9 cellular contexts compared by ENCODE assay signal in the genomic region with DNA sequence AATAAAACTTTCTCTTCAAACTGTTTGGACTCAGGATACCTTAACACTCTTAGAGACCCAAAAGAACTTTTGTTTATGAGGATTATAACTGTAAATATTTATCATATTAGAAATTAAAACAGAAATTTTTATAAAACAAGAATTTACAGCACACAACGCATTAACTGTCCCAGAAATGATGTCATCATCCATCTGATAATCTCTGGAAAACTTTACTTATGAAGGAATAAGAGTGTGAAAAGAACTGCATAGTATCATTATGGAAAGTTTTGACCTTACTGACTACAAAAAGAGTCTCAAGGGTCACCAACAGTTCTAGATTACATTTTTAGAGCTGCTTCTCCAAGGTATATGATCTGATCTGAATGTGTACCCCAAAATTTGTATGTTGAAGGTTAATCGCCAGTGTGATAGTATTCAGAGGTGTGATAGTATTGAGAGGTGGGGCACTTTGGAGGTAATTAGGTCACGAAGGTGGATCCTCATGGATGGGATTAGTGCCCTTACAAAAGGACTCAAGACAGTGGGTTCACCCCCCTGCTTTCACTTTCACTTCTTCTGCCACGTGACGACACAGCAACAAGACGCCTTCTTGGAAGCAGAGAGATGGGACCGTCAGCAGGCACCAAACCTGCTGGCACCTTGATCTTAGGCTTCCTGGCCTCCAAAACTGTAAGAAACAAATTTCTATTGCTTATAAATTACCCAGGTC.
DNase-seq lines count a peak whose midpoint lies in the region; ATAC-seq, FAIRE-seq and TF ChIP-seq lines count a peak whose summit lies in the region.
"Had no signal": no experiment of that assay in that cellular context is flagged by ENCODE, and none has a peak within 500 bp of the region (broad histone marks: within the 10 kb centered on the region; RNA-seq: fewer than 3 reads in every experiment).

No MANE protein-coding gene starts in this region.

- TF ChIP-seq CTCF in A549 (IDR thresholded peaks at IDR 0.05) (no peak), Panc1 (IDR thresholded peaks at IDR 0.05) (no peak), suprapubic skin (IDR thresholded peaks at IDR 0.05) (no peak)

- no peak for FAIRE-seq in A549 (lab: Jason Lieb, UNC)
- FAIRE-seq: pancreas had no signal

- ATAC-seq in A549, result peak in 1 of 2 experiments; percentile 76; a peak in 3 of 6 replicates
- ATAC-seq in Panc1, result peak; percentile 92

- in situ Hi-C loops in Panc1 (cut with HindIII; ENCODE audit: low pct_unique_long_range_greater_than_20kb, low sequenced_read_pairs), result no loop called here

- TF ChIP-seq EP300 in A549 (IDR thresholded peaks at IDR 0.05) (no peak), suprapubic skin (IDR thresholded peaks at IDR 0.05) (no peak)

- H3K27me3 ChIP-seq in Panc1 (ENCODE audit: control insufficient read depth, insufficient read depth, low read length) (no peaks in the 10 kb centered on the region), suprapubic skin (no peaks in the 10 kb centered on the region)
- H3K27me3 ChIP-seq: pancreas had no signal

- CTCF ChIA-PET in A549 (lab: Yijun Ruan, JAX), result no interaction called here
- CTCF ChIA-PET in Panc1 (lab: Charles Lee), result no interaction called here

- POLR2A ChIA-PET in A549 (lab: Yijun Ruan, JAX) (no interaction called here), Panc1 (lab: Charles Lee) (no interaction called here)

- peak in 1 of 2 experiments; percentile 69 for DNase-seq in A549 (ENCODE audit: low read depth in 1 of 2, low spot score in 1 of 2)
- DNase-seq in GDM1 (lab: John Stamatoyannopoulos, UW), result peak; percentile 56
- DNase-seq in Panc1 (ENCODE audit: low read depth, low spot score), result peak; percentile 52
- DNase-seq in erythroblast (lab: John Stamatoyannopoulos, UW), result peak; percentile 74 to 81
- DNase-seq in GF-D8 (lab: John Stamatoyannopoulos, UW), result no peak
- no peak for DNase-seq in NCI-H226
- DNase-seq in suprapubic skin (ENCODE audit: low spot score in 2 of 2), result no peak
- DNase-seq in NCI-H345 (lab: John Stamatoyannopoulos, UW), result no peak
- DNase-seq: pancreas had no signal

- no peak for TF ChIP-seq POLR2A in A549 (IDR thresholded peaks at IDR 0.05; ENCODE audit: low read length)
- no peak for TF ChIP-seq POLR2A in erythroblast (IDR thresholded peaks at IDR 0.05; ENCODE audit: low read length)
- TF ChIP-seq POLR2A in suprapubic skin (IDR thresholded peaks at IDR 0.05), result no peak

- 69% methylated on average over 7 of the region's 7 CpGs for WGBS in A549 (ENCODE audit: missing lambda C conversion rate)
- WGBS in suprapubic skin, result 87% methylated on average over 7 of the region's 7 CpGs

- peak overlapping the region; percentile 31 for H3K4me3 ChIP-seq in A549
- H3K4me3 ChIP-seq in Panc1 (ENCODE audit: low read depth in 2 of 2, low read length in 2 of 2), result peak overlapping the region; percentile 38 to 61
- no peak overlapping the region for H3K4me3 ChIP-seq in suprapubic skin
- H3K4me3 ChIP-seq: pancreas had no signal

- peak overlapping the region; percentile 54 to 77 for H3K27ac ChIP-seq in A549
- peak overlapping the region; percentile 83 for H3K27ac ChIP-seq in Panc1 (ENCODE audit: low read length)
- H3K27ac ChIP-seq in suprapubic skin, result no peak overlapping the region
- H3K27ac ChIP-seq: pancreas had no signal

- no peaks in the 10 kb centered on the region for H3K4me1 ChIP-seq in A549
- H3K4me1 ChIP-seq in Panc1 (ENCODE audit: control insufficient read depth, insufficient read depth, low read length), result 0 out of 2 replicates have a peak, but pooled peaks cover 3% of the 10 kb centered on the region
- no peaks in the 10 kb centered on the region for H3K4me1 ChIP-seq in suprapubic skin

- H3K9me3 ChIP-seq in A549, result no peaks in the 10 kb centered on the region
- no peaks in the 10 kb centered on the region for H3K9me3 ChIP-seq in Panc1 (ENCODE audit: control insufficient read depth, insufficient read depth, low read depth, low read length)
- H3K9me3 ChIP-seq in suprapubic skin, result no peaks in the 10 kb centered on the region
- H3K9me3 ChIP-seq: pancreas had no signal

- BruUV-seq in Panc1 (replicated peaks; lab: Mats Ljungman, UMichigan), result no TSS peak

- TF ChIP-seq RAD21 in A549 (conservative IDR thresholded peaks at IDR 0.05 in 1 of 2, IDR thresholded peaks at IDR 0.05 in 1 of 2), result no peak

- intact Hi-C loops in Panc1 (cut with micrococcal nuclease; ENCODE audit: unreplicated experiment), result no loop called here

- H3K4me2 ChIP-seq in A549, result peak overlapping the region; percentile 68

- no peaks in the 10 kb centered on the region for H3K36me3 ChIP-seq in Panc1 (ENCODE audit: control insufficient read depth, insufficient read depth, low read length)
- no peaks in the 10 kb centered on the region for H3K36me3 ChIP-seq in suprapubic skin
- H3K36me3 ChIP-seq: pancreas had no signal

TF ChIP-seq in A549, 52 proteins besides CTCF, POLR2A, EP300 and RAD21:
- TF ChIP-seq KDM5A (IDR thresholded peaks at IDR 0.05) (no peak), BCL3 (IDR thresholded peaks at IDR 0.05) (no peak)
- TF ChIP-seq, protein P1, sequence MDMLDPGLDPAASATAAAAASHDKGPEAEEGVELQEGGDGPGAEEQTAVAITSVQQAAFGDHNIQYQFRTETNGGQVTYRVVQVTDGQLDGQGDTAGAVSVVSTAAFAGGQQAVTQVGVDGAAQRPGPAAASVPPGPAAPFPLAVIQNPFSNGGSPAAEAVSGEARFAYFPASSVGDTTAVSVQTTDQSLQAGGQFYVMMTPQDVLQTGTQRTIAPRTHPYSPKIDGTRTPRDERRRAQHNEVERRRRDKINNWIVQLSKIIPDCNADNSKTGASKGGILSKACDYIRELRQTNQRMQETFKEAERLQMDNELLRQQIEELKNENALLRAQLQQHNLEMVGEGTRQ (IDR thresholded peaks at IDR 0.05), result peak; percentile 61

Comparison
In these comparisons a context has a peak if more than half of its experiments do, and no peak if none do; other contexts are left out.
1. DNase-seq: peak in GDM1 (single experiment), Panc1 (single experiment) and erythroblast (2 of 2); none in GF-D8 (single experiment), NCI-H226 (single experiment), suprapubic skin (0 of 2) and NCI-H345 (single experiment).